8 cellular contexts compared by ENCODE assay signal in the genomic region with DNA sequence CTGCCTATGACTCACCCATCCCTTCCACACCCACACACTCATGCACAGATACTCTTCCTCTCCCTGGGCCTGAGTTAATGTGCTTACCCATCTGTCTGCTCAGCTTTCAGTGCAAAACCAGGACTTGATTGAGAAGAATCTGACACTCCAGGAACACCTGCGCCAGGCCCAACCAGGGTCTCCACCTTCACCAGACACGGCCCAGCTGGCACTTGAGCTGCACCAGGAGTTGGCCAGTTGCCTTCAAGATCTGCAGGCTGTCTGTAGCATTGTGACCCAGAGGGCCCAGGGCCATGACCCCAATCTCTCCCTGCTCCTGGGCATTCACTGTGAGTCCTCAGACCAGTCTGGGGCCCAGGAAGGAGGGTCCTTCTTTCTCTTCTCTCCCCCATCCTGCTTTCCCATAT. TPM values are rescaled to one million over a fixed set of nuclear protein-coding genes. Genes with fewer than 3 reads are reported as not detected.
DNase-seq lines count a peak whose midpoint lies in the region; ATAC-seq and TF ChIP-seq lines count a peak whose summit lies in the region.

No MANE protein-coding gene starts in this region.

- H3K79me2 ChIP-seq in smooth muscle cell (ENCODE audit: low read depth): no peaks in the 10 kb centered on the region

- no peak for ATAC-seq in gastroesophageal sphincter
- ATAC-seq in GM19324 (IDR thresholded peaks at IDR 0.05; ENCODE audit: low FRiP score, unreplicated experiment): no peak

- H3K36me3 ChIP-seq in SJCRH30 (peaks cover 31% of the 10 kb centered on the region), gastroesophageal sphincter (peaks cover 0 to 15% of the 10 kb centered on the region in 2 donors), smooth muscle cell (ENCODE audit: low read depth) (no peaks in the 10 kb centered on the region)

- H3K27me3 ChIP-seq in SJCRH30: no peaks in the 10 kb centered on the region
- no peaks in the 10 kb centered on the region for H3K27me3 ChIP-seq in gastroesophageal sphincter
- no peaks in the 10 kb centered on the region for H3K27me3 ChIP-seq in smooth muscle cell (ENCODE audit: low read depth)

- no peak overlapping the region for H2AFZ ChIP-seq in smooth muscle cell (ENCODE audit: low read depth)

- H3K4me1 ChIP-seq in SJCRH30: peaks cover 46% of the 10 kb centered on the region
- peaks cover 0 to 59% (median 42%) of the 10 kb centered on the region in 3 donors for H3K4me1 ChIP-seq in gastroesophageal sphincter
- peaks cover 44% of the 10 kb centered on the region for H3K4me1 ChIP-seq in smooth muscle cell (ENCODE audit: low read depth)

- H3K9me3 ChIP-seq in SJCRH30 (replicated peaks) (no peaks in the 10 kb centered on the region), gastroesophageal sphincter (no peaks in the 10 kb centered on the region), smooth muscle cell (replicated peaks; ENCODE audit: low read depth) (no peaks in the 10 kb centered on the region)

- peak; percentile 36 for DNase-seq in GM20000 (ENCODE audit: low spot score)
- DNase-seq in SJCRH30: peak in 1 of 2 experiments; percentile 42
- DNase-seq in smooth muscle cell (lab: John Stamatoyannopoulos, UW; ENCODE audit: unreplicated experiment): no peak
- no peak for DNase-seq in NCI-H2029 (lab: John Stamatoyannopoulos, UW)
- no peak for DNase-seq in NCI-H526 treated with DMSO at 0.1 percent for 48 hours (lab: John Stamatoyannopoulos, UW)
- no peak for DNase-seq in stimulated activated CD4-positive, alpha-beta T cell treated with anti-CD3 and anti-CD28 coated beads, Interleukin-2, amount 100 ng/mL, for 24 hours

- TF ChIP-seq EP300 in gastroesophageal sphincter (IDR thresholded peaks at IDR 0.05): no peak

- no peak for TF ChIP-seq POLR2A in gastroesophageal sphincter (IDR thresholded peaks at IDR 0.05)

- peak overlapping the region; percentile 8 for H3K9ac ChIP-seq in smooth muscle cell (ENCODE audit: low read depth)

- peaks cover 11% of the 10 kb centered on the region for H4K20me1 ChIP-seq in smooth muscle cell (ENCODE audit: low read depth)

- H3K27ac ChIP-seq in SJCRH30 (peak overlapping the region; percentile 67), gastroesophageal sphincter (peak overlapping the region in 3 of 4 donors; percentile 95 to 97 (median 95)), smooth muscle cell (ENCODE audit: low read depth) (peak overlapping the region; percentile 96)

- H3F3A ChIP-seq in smooth muscle cell (ENCODE audit: low read depth): peaks cover 43% of the 10 kb centered on the region

- TF ChIP-seq CTCF in GM20000 (IDR thresholded peaks at IDR 0.05; ENCODE audit: extremely low read depth, missing control alignments) (no peak), gastroesophageal sphincter (IDR thresholded peaks at IDR 0.05) (no peak), smooth muscle cell (IDR thresholded peaks at IDR 0.05; ENCODE audit: borderline replicate concordance, insufficient read depth, poor library complexity, severe bottlenecking) (no peak)

- no CpG with 5 or more reads among the region's 2 CpGs for WGBS in gastroesophageal sphincter (ENCODE audit: low coverage in 1 of 2), 2 donors
- 86% methylated on average over 2 of the region's 2 CpGs for WGBS in smooth muscle cell (ENCODE audit: low lambda C conversion rate)

- H3K4me2 ChIP-seq in smooth muscle cell: peak overlapping the region; percentile 94

- H3K4me3 ChIP-seq in SJCRH30: no peak overlapping the region
- H3K4me3 ChIP-seq in gastroesophageal sphincter: no peak overlapping the region
- no peak overlapping the region for H3K4me3 ChIP-seq in smooth muscle cell

RNA-seq across cellular contexts. Expression of gene SH3BGRL3, which starts 3.5 kb away (rescaled TPM):
- 41.5 and 43.4 TPM in 2 replicates for total RNA-seq in SJCRH30 (2014; rRNA removed; shearing (Covaris generic))
- 10 to 100 TPM; 31.6 to 60.2 (median 44.0) TPM for total RNA-seq in gastroesophageal sphincter
- 162 and 241 TPM in 2 replicates for total RNA-seq in smooth muscle cell
- polyA plus RNA-seq in smooth muscle cell: 1,359 and 1,367 TPM in 2 replicates

RNA-seq across cellular contexts. Expression of gene UBXN11, which starts 30.0 kb away (rescaled TPM):
- 3.5 and 5.3 TPM in 2 replicates for total RNA-seq in SJCRH30 (2014; rRNA removed; shearing (Covaris generic))
- total RNA-seq in gastroesophageal sphincter: 10 to 100 TPM in 2 of 4 donors, 1 to 10 TPM in 2; 3.7 to 12.1 (median 10.5) TPM
- total RNA-seq in smooth muscle cell: 3.3 and 4.8 TPM in 2 replicates
- polyA plus RNA-seq in smooth muscle cell: 17.7 and 20.3 TPM in 2 replicates

RNA-seq across cellular contexts. Expression of gene CD52, which starts 41.3 kb away (rescaled TPM):
- total RNA-seq in SJCRH30 (2014; rRNA removed; shearing (Covaris generic)): not detected in 2 replicates
- total RNA-seq in gastroesophageal sphincter: 1 to 10 TPM in 3 of 4 donors, not detected in 1; 1.8 to 2.7 (median 2.2) TPM
- total RNA-seq in smooth muscle cell: 1.1 TPM in 1 of 2 replicates, not detected in the other
- polyA plus RNA-seq in smooth muscle cell: 0.39 and 1.3 TPM in 2 replicates

RNA-seq across cellular contexts. Expression of gene CEP85, which starts 42.4 kb away (rescaled TPM):
- 34.8 and 39.1 TPM in 2 replicates for total RNA-seq in SJCRH30 (2014; rRNA removed; shearing (Covaris generic))
- total RNA-seq in gastroesophageal sphincter: 1 to 10 TPM; 1.3 to 6.8 (median 4.7) TPM
- total RNA-seq in smooth muscle cell: 6.0 and 7.9 TPM in 2 replicates
- polyA plus RNA-seq in smooth muscle cell: 3.9 and 8.0 TPM in 2 replicates
